Comparison of ENCODE assay signal across 18 cellular contexts in genomic region chr12:51589060-51589459, GRCh38. TPM values are rescaled to one million over a fixed set of nuclear protein-coding genes. Genes with fewer than 3 reads are reported as not detected.
A peak's percentile ranks its signal among the peaks of the same experiment; 100 is the strongest.
DNase-seq lines count a peak whose midpoint lies in the region; ATAC-seq and TF ChIP-seq lines count a peak whose summit lies in the region.
"Had no signal": no experiment of that assay in that cellular context is flagged by ENCODE, and none has a peak within 500 bp of the region (broad histone marks: within the 10 kb centered on the region; RNA-seq: fewer than 3 reads in every experiment).

No MANE protein-coding gene starts in this region.

- peaks cover 9 to 23% of the 10 kb centered on the region in 2 donors for H3K4me1 Mint-ChIP-seq in natural killer cell
- H3K4me1 Mint-ChIP-seq in natural killer cell treated with Interleukin-12 subunit alpha and Interleukin-12 subunit beta and Interleukin-15 and Interleukin-18, amount 100 ng/mL, for 72 hours (ENCODE audit: low read depth in 2 of 2), result peaks cover 11 to 17% of the 10 kb centered on the region in 2 donors

- no peak overlapping the region for H2BK120ac ChIP-seq in mesenchymal stem cell (ENCODE audit: low read depth, low read length)

- no peak overlapping the region for H2BK12ac ChIP-seq in mesenchymal stem cell (ENCODE audit: low read length in 2 of 2)

- H3K4me3 ChIP-seq in PC-3 (ENCODE audit: low read length) (peak overlapping the region; percentile 83), mesenchymal stem cell (ENCODE audit: insufficient read depth in 1 of 2, low read depth in 1 of 2, low read length in 2 of 2) (no peak overlapping the region)
- H3K4me3 ChIP-seq: HAP-1, K562, SJSA1 had no signal

- H3K27ac ChIP-seq in PC-3 (ENCODE audit: low read length), result no peak overlapping the region
- no peak overlapping the region for H3K27ac ChIP-seq in mesenchymal stem cell (ENCODE audit: low read length, poor library complexity, severe bottlenecking)
- H3K27ac ChIP-seq: SJSA1 had no signal

- H3K14ac ChIP-seq in mesenchymal stem cell (ENCODE audit: low read length in 2 of 2), result no peak overlapping the region

- H2BK5ac ChIP-seq in mesenchymal stem cell (ENCODE audit: low read depth, low read length, poor library complexity, severe bottlenecking), result no peak overlapping the region

- no peak overlapping the region for H3K9ac ChIP-seq in PC-3 (ENCODE audit: low read length)
- H3K9ac ChIP-seq in mesenchymal stem cell (ENCODE audit: low read length), result no peak overlapping the region

- H3K79me2 ChIP-seq in PC-3 (ENCODE audit: low read length), result peaks cover 32% of the 10 kb centered on the region

- H2AFZ ChIP-seq in PC-3 (ENCODE audit: low read length) (peak overlapping the region; percentile 88), mesenchymal stem cell (ENCODE audit: low read depth, low read length) (no peak overlapping the region)

- H3K79me1 ChIP-seq in mesenchymal stem cell (replicated peaks; ENCODE audit: low read length, poor library complexity, severe bottlenecking), result no peaks in the 10 kb centered on the region

- no peak overlapping the region for H3K18ac ChIP-seq in mesenchymal stem cell (ENCODE audit: low read depth in 1 of 2, low read length in 2 of 2)

- WGBS in mesenchymal stem cell, result 44% methylated on average over 3 of the region's 5 CpGs

- 0 out of 2 replicates have a peak, but pooled peaks cover 10% of the 10 kb centered on the region for H4K20me1 ChIP-seq in PC-3 (ENCODE audit: low read length)

- no peaks in the 10 kb centered on the region for H3K9me3 Mint-ChIP-seq in natural killer cell
- no peaks in the 10 kb centered on the region for H3K9me3 Mint-ChIP-seq in natural killer cell treated with Interleukin-12 subunit alpha and Interleukin-12 subunit beta and Interleukin-15 and Interleukin-18, amount 100 ng/mL, for 72 hours
- H3K9me3 Mint-ChIP-seq: CD8-positive, alpha-beta T cell had no signal

- no peaks in the 10 kb centered on the region for H3K36me3 ChIP-seq in PC-3 (ENCODE audit: low read depth, low read length)
- H3K36me3 ChIP-seq in mesenchymal stem cell (ENCODE audit: control insufficient read depth in 1 of 2, insufficient read depth in 2 of 2, low read depth in 1 of 2, low read length in 2 of 2), result peaks cover 0 to 6% of the 10 kb centered on the region in 2 experiments
- H3K36me3 ChIP-seq: HAP-1, SJSA1 had no signal

- ATAC-seq in natural killer cell (no peak), PC-3 (peak; percentile 56), GM18909 (IDR thresholded peaks at IDR 0.05; ENCODE audit: poor library complexity, unreplicated experiment) (no peak), left lobe of liver (no peak)
- no peak for ATAC-seq in natural killer cell treated with Interleukin-12 subunit alpha and Interleukin-12 subunit beta and Interleukin-15 and Interleukin-18, amount 100 ng/mL, for 72 hours
- ATAC-seq: CD8-positive, alpha-beta T cell; K562 had no signal

- H3K4me1 ChIP-seq in PC-3 (ENCODE audit: insufficient read depth, low read length), result peaks cover 24% of the 10 kb centered on the region
- peaks cover 15% of the 10 kb centered on the region for H3K4me1 ChIP-seq in mesenchymal stem cell (ENCODE audit: control insufficient read depth, insufficient read depth, low read depth, low read length)

- POLR2A ChIA-PET in PC-3 (lab: Charles Lee; ENCODE audit: unreplicated experiment), result no interaction called here

- CTCF ChIA-PET in PC-3 (lab: Charles Lee), result interaction anchor here (0.6 to 0.7 kb wide), 3 partner anchors 51 to 223 kb away, joined by 3 to 4 read pairs (median 3); no protein-coding TSS in a partner anchor

- no peak overlapping the region for H3K4ac ChIP-seq in mesenchymal stem cell (ENCODE audit: low read depth in 1 of 2, low read length in 2 of 2)

- no peak overlapping the region for H2AK5ac ChIP-seq in mesenchymal stem cell (ENCODE audit: low read length, severe bottlenecking)

- peaks cover 46 to 78% of the 10 kb centered on the region in 2 donors for H3K27me3 Mint-ChIP-seq in natural killer cell (ENCODE audit: low read depth in 2 of 2)
- peaks cover 37 to 57% of the 10 kb centered on the region in 2 donors for H3K27me3 Mint-ChIP-seq in natural killer cell treated with Interleukin-12 subunit alpha and Interleukin-12 subunit beta and Interleukin-15 and Interleukin-18, amount 100 ng/mL, for 72 hours

- BruUV-seq in PC-3 (replicated peaks; lab: Mats Ljungman, UMichigan), result no TSS peak

- H3K9me3 ChIP-seq in PC-3 (ENCODE audit: low read length) (no peaks in the 10 kb centered on the region), mesenchymal stem cell (ENCODE audit: control insufficient read depth, low read length) (no peaks in the 10 kb centered on the region)
- H3K9me3 ChIP-seq: HAP-1, SJSA1 had no signal

- no peak overlapping the region for H4K8ac ChIP-seq in mesenchymal stem cell (ENCODE audit: low read length)

- intact Hi-C loops in natural killer cell (cut with micrococcal nuclease), result no loop called here
- intact Hi-C loops in PC-3 (cut with micrococcal nuclease), result loop anchor here (1.0 to 2.0 kb wide), 2 partner anchors 56 to 89 kb away; no protein-coding TSS in a partner anchor

- no peaks in the 10 kb centered on the region for H3K36me3 Mint-ChIP-seq in natural killer cell
- no peaks in the 10 kb centered on the region for H3K36me3 Mint-ChIP-seq in natural killer cell treated with Interleukin-12 subunit alpha and Interleukin-12 subunit beta and Interleukin-15 and Interleukin-18, amount 100 ng/mL, for 72 hours

- H3K9me2 ChIP-seq in PC-3 (replicated peaks; ENCODE audit: low read length), result no peaks in the 10 kb centered on the region

- H3K4me2 ChIP-seq in PC-3 (ENCODE audit: low read length) (peak overlapping the region; percentile 93), mesenchymal stem cell (ENCODE audit: low read length, poor library complexity, severe bottlenecking) (no peak overlapping the region)

- H3K27me3 ChIP-seq in PC-3 (ENCODE audit: low read length) (no peaks in the 10 kb centered on the region), mesenchymal stem cell (ENCODE audit: control insufficient read depth in 1 of 2, insufficient read depth in 1 of 2, low read length in 2 of 2) (peaks cover 0 to 46% of the 10 kb centered on the region in 2 experiments)
- H3K27me3 ChIP-seq: SJSA1 had no signal

- H3K23ac ChIP-seq in mesenchymal stem cell (ENCODE audit: low read length in 2 of 2), result no peak overlapping the region

- no peak overlapping the region for H4K91ac ChIP-seq in mesenchymal stem cell (ENCODE audit: low read length)

- H3K27ac Mint-ChIP-seq in natural killer cell, result no peak overlapping the region
- no peak overlapping the region for H3K27ac Mint-ChIP-seq in natural killer cell treated with Interleukin-12 subunit alpha and Interleukin-12 subunit beta and Interleukin-15 and Interleukin-18, amount 100 ng/mL, for 72 hours
- H3K27ac Mint-ChIP-seq: CD8-positive, alpha-beta T cell had no signal

- DNase-seq in natural killer cell (no peak), PC-3 (peak; percentile 57), mesenchymal stem cell (peak; percentile 20), left lobe of liver (ENCODE audit: low spot score) (no peak)
- DNase-seq in natural killer cell treated with Interleukin-12 subunit alpha and Interleukin-12 subunit beta and Interleukin-15 and Interleukin-18, amount 100 ng/mL, for 72 hours (ENCODE audit: low spot score), result no peak
- no peak for DNase-seq in activated CD4-positive, CD25-positive, alpha-beta regulatory T cell (lab: John Stamatoyannopoulos, UW)
- DNase-seq: AML-193; CD8-positive, alpha-beta T cell; NCI-H1048; NCI-H146; NCI-H2081 treated with DMSO at 0.1 percent for 48 hours; NCI-H2227 treated with DMSO at 0.1 percent for 48 hours; NCI-H524 treated with DMSO at 0.1 percent for 48 hours; NK-92 treated with Interleukin-12 subunit alpha and Interleukin-12 subunit beta, amount 100 ng/mL, for 24 hours had no signal

- peaks cover 3% of the 10 kb centered on the region for H3F3A ChIP-seq in PC-3 (ENCODE audit: low read length, unreplicated experiment)

- H2BK15ac ChIP-seq in mesenchymal stem cell (ENCODE audit: low read depth, poor library complexity, severe bottlenecking), result no peak overlapping the region

- peak overlapping the region; percentile 90 for H3K4me3 Mint-ChIP-seq in natural killer cell
- H3K4me3 Mint-ChIP-seq in natural killer cell treated with Interleukin-12 subunit alpha and Interleukin-12 subunit beta and Interleukin-15 and Interleukin-18, amount 100 ng/mL, for 72 hours, result no peak overlapping the region

- TF ChIP-seq CTCF in natural killer cell (IDR thresholded peaks at IDR 0.05) (no peak), PC-3 (conservative IDR thresholded peaks at IDR 0.05; ENCODE audit: low read depth, low read length) (no peak)

RNA-seq across cellular contexts. Expression of gene SCN8A, which starts 2.0 kb away (rescaled TPM):
- total RNA-seq in natural killer cell (under 1 TPM; 0.42 to 0.66 (median 0.65) TPM), PC-3 (2014; rRNA removed) (10.7 and 12.7 TPM in 2 replicates), left lobe of liver (5.3 TPM)
- 1 to 10 TPM in 1 of 2 donors, under 1 TPM in 1; 0.50 to 1.5 TPM for total RNA-seq in natural killer cell treated with Interleukin-12 subunit alpha and Interleukin-12 subunit beta and Interleukin-15 and Interleukin-18, amount 100 ng/mL, for 72 hours
- 1.7 TPM for polyA plus RNA-seq in mesenchymal stem cell (2013, experiment 1 of 2)
- polyA plus RNA-seq in mesenchymal stem cell (2013, experiment 2 of 2), result 1.4 TPM

Comparison
In these comparisons a context has a peak if more than half of its experiments do, and no peak if none do; other contexts are left out.
1. DNase-seq: peak in PC-3 (single experiment) and mesenchymal stem cell (single experiment); none in natural killer cell (single experiment), natural killer cell treated with Interleukin-12 subunit alpha and Interleukin-12 subunit beta and Interleukin-15 and Interleukin-18, amount 100 ng/mL, for 72 hours (single experiment), left lobe of liver (single experiment) and activated CD4-positive, CD25-positive, alpha-beta regulatory T cell (0 of 4).